ENCODE assay signal across 17 cellular contexts in genomic region chr2:10932345-10933151, GRCh38. TPM values are rescaled to one million over a fixed set of nuclear protein-coding genes. Genes with fewer than 3 reads are reported as not detected.
DNase-seq lines count a peak whose midpoint lies in the region; ATAC-seq, FAIRE-seq and TF ChIP-seq lines count a peak whose summit lies in the region.
"Had no signal": no experiment of that assay in that cellular context is flagged by ENCODE, and none has a peak within 500 bp of the region (broad histone marks: within the 10 kb centered on the region; RNA-seq: fewer than 3 reads in every experiment).

No MANE protein-coding gene starts in this region.

- no peak for ATAC-seq in A549
- no peak for ATAC-seq in GM19397 (IDR thresholded peaks at IDR 0.05; ENCODE audit: unreplicated experiment)
- ATAC-seq: naive thymus-derived CD8-positive, alpha-beta T cell had no signal

- 81% methylated on average over 16 of the region's 17 CpGs for WGBS in A549 (ENCODE audit: missing lambda C conversion rate)

- no peaks in the 10 kb centered on the region for H4K20me1 ChIP-seq in astrocyte (ENCODE audit: insufficient read depth, low read length)

- H3K4me3 ChIP-seq in A549 (no peak overlapping the region), astrocyte (ENCODE audit: insufficient read depth, low read depth, low read length) (no peak overlapping the region)
- H3K4me3 ChIP-seq: adrenal gland, HAP-1 had no signal

- H3K36me3 ChIP-seq in astrocyte (ENCODE audit: insufficient read depth, low read length), result no peaks in the 10 kb centered on the region
- H3K36me3 ChIP-seq: adrenal gland, HAP-1 had no signal

- DNase-seq in A549 (ENCODE audit: low read depth in 1 of 2, low spot score in 1 of 2), result no peak
- DNase-seq in HFFc6, result no peak
- DNase-seq in astrocyte (ENCODE audit: low read depth), result no peak
- no peak for DNase-seq in stimulated activated CD4-positive, alpha-beta T cell treated with anti-CD3 and anti-CD28 coated beads, Interleukin-2, amount 100 ng/mL, for 24 hours
- no peak for DNase-seq in NCI-H1048 (lab: John Stamatoyannopoulos, UW)
- DNase-seq in NCI-H82 treated with DMSO at 0.1 percent for 48 hours (lab: John Stamatoyannopoulos, UW; ENCODE audit: unreplicated experiment), result no peak
- DNase-seq: Calu3; naive thymus-derived CD8-positive, alpha-beta T cell; NCI-H2029; Right ventricle myocardium superior; stimulated activated CD4-positive, alpha-beta T cell treated with anti-CD3 and anti-CD28 coated beads, Interleukin-1b, Interleukin-23, amount 100 ng/mL, for 48 hours had no signal

- H3K9ac ChIP-seq in astrocyte (ENCODE audit: low read length), result no peak overlapping the region

- H3K27ac ChIP-seq in A549 (peak overlapping the region; percentile 87 to 93; a peak in 5 of 6 replicates), astrocyte (ENCODE audit: low read depth, low read length) (peak overlapping the region; percentile 24)

- CTCF ChIA-PET in A549 (lab: Yijun Ruan, JAX), result interaction anchor here (0.8 to 11.2 kb wide), 6 partner anchors 9 to 192 kb away, joined by 3 to 120 read pairs (median 3); partner anchors contain the start of gene KCNF1

- TF ChIP-seq CTCF in A549 (IDR thresholded peaks at IDR 0.05) (no peak), HFFc6 (IDR thresholded peaks at IDR 0.05) (no peak), astrocyte (IDR thresholded peaks at IDR 0.05; ENCODE audit: insufficient read depth, low read depth, low read length) (no peak), nephron (IDR thresholded peaks at IDR 0.05; ENCODE audit: unreplicated experiment in 3 of 3) (no peak)

- H3K27ac Mint-ChIP-seq in HFFc6 (peak overlapping the region; percentile 48), astrocyte (ENCODE audit: unreplicated experiment) (no peak overlapping the region), nephron (peak overlapping the region; percentile 26 to 73 (median 45))
- H3K27ac Mint-ChIP-seq: naive thymus-derived CD8-positive, alpha-beta T cell; T-helper 1 cell treated with Interleukin-12 subunit alpha and Interleukin-12 subunit beta and Interleukin-4 antibody, amounts not matched to agents 30 μg/mL and 1 μg/mL, for 36 hours had no signal

- H3K4me2 ChIP-seq in A549 (no peak overlapping the region), astrocyte (ENCODE audit: low read length) (peak overlapping the region; percentile 53)

- no peaks in the 10 kb centered on the region for H3K27me3 ChIP-seq in astrocyte (ENCODE audit: insufficient read depth, low read length)
- H3K27me3 ChIP-seq: adrenal gland had no signal

- H3K27me3 Mint-ChIP-seq in HFFc6 (ENCODE audit: insufficient read depth) (peaks cover 7% of the 10 kb centered on the region), astrocyte (ENCODE audit: low read depth, unreplicated experiment) (peaks cover 8% of the 10 kb centered on the region), nephron (ENCODE audit: low read depth) (peaks cover 19% of the 10 kb centered on the region)

- H3K4me3 Mint-ChIP-seq in HFFc6 (no peak overlapping the region), astrocyte (ENCODE audit: unreplicated experiment) (no peak overlapping the region), nephron (no peak overlapping the region)
- H3K4me3 Mint-ChIP-seq: naive thymus-derived CD8-positive, alpha-beta T cell; T-helper 1 cell treated with Interleukin-12 subunit alpha and Interleukin-12 subunit beta and Interleukin-4 antibody, amounts not matched to agents 30 μg/mL and 1 μg/mL, for 36 hours had no signal

- H3K9me3 Mint-ChIP-seq in HFFc6 (peaks cover 4% of the 10 kb centered on the region; the same call in 1 of the 2 replicates), astrocyte (ENCODE audit: unreplicated experiment) (peaks cover 6% of the 10 kb centered on the region), nephron (peaks cover 6% of the 10 kb centered on the region)
- H3K9me3 Mint-ChIP-seq: T-helper 1 cell treated with Interleukin-12 subunit alpha and Interleukin-12 subunit beta and Interleukin-4 antibody, amounts not matched to agents 30 μg/mL and 1 μg/mL, for 36 hours had no signal

- POLR2A ChIA-PET in A549 (lab: Yijun Ruan, JAX), result no interaction called here

- H3K9me3 ChIP-seq in A549, result peaks cover 5% of the 10 kb centered on the region; the same call in 2 of the 3 replicates
- no peaks in the 10 kb centered on the region for H3K9me3 ChIP-seq in astrocyte (ENCODE audit: insufficient read depth, low read depth, low read length)
- H3K9me3 ChIP-seq: adrenal gland, HAP-1 had no signal

- H3K4me1 Mint-ChIP-seq in HFFc6 (ENCODE audit: low read depth) (peaks cover 79% of the 10 kb centered on the region), astrocyte (ENCODE audit: low read depth, unreplicated experiment) (peaks cover 18% of the 10 kb centered on the region), nephron (peaks cover 36% of the 10 kb centered on the region)
- H3K4me1 Mint-ChIP-seq: naive thymus-derived CD8-positive, alpha-beta T cell had no signal

- TF ChIP-seq RAD21 in A549 (conservative IDR thresholded peaks at IDR 0.05 in 1 of 2, IDR thresholded peaks at IDR 0.05 in 1 of 2), result no peak

- TF ChIP-seq EP300 in A549 (IDR thresholded peaks at IDR 0.05), result no peak

- H3K4me1 ChIP-seq in A549 (peaks cover 53% of the 10 kb centered on the region), astrocyte (ENCODE audit: insufficient read depth, low read length) (peaks cover 45% of the 10 kb centered on the region)
- H3K4me1 ChIP-seq: adrenal gland, HAP-1 had no signal

- no peak for TF ChIP-seq POLR2A in A549 (IDR thresholded peaks at IDR 0.05; ENCODE audit: low read length)

- H3K36me3 Mint-ChIP-seq in HFFc6 (ENCODE audit: low read depth) (peaks cover 6% of the 10 kb centered on the region), astrocyte (ENCODE audit: low read depth, unreplicated experiment) (no peaks in the 10 kb centered on the region), nephron (ENCODE audit: low read depth) (no peaks in the 10 kb centered on the region)
- H3K36me3 Mint-ChIP-seq: naive thymus-derived CD8-positive, alpha-beta T cell had no signal

- H3K79me2 ChIP-seq in astrocyte (ENCODE audit: insufficient read depth, low read length), result no peaks in the 10 kb centered on the region

- FAIRE-seq in A549 (lab: Jason Lieb, UNC) (no peak), astrocyte (lab: Jason Lieb, UNC) (no peak)

- H2AFZ ChIP-seq in astrocyte (ENCODE audit: low read depth, low read length), result peak overlapping the region; percentile 51

TF ChIP-seq in A549, 52 proteins besides CTCF, POLR2A, EP300 and RAD21:
- TF ChIP-seq TFCP2L1 (CRISPR knock-in tag; IDR thresholded peaks at IDR 0.05), result no peak
- TF ChIP-seq, protein P1, sequence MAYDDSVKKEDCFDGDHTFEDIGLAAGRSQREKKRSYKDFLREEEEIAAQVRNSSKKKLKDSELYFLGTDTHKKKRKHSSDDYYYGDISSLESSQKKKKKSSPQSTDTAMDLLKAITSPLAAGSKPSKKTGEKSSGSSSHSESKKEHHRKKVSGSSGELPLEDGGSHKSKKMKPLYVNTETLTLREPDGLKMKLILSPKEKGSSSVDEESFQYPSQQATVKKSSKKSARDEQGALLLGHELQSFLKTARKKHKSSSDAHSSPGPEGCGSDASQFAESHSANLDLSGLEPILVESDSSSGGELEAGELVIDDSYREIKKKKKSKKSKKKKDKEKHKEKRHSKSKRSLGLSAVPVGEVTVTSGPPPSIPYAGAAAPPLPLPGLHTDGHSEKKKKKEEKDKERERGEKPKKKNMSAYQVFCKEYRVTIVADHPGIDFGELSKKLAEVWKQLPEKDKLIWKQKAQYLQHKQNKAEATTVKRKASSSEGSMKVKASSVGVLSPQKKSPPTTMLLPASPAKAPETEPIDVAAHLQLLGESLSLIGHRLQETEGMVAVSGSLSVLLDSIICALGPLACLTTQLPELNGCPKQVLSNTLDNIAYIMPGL (CRISPR knock-in tag; IDR thresholded peaks at IDR 0.05; ENCODE audit: borderline replicate concordance), result no peak
- TF ChIP-seq MYC (IDR thresholded peaks at IDR 0.05; ENCODE audit: borderline replicate concordance, low read length), result no peak
- TF ChIP-seq CEBPB (IDR thresholded peaks at IDR 0.05), result no peak

RNA-seq across cellular contexts. Expression of gene KCNF1, which starts 20.8 kb away (rescaled TPM):
- polyA plus RNA-seq in A549 (2011; rRNA removed), result 4.4 and 5.6 TPM in 2 replicates
- 16.6 and 23.6 TPM in 2 replicates for polyA plus RNA-seq in A549 (2012; cell fraction: cytosol; rRNA removed)
- 19.0 and 25.7 TPM in 2 replicates for polyA plus RNA-seq in A549 (2012; cell fraction: nucleus; rRNA removed)
- 3.7 to 4.2 TPM (median 4.0 TPM) in 3 replicates for polyA plus RNA-seq in A549 (2017; fragmentation: RNase III; extraction: RNeasy Plus Mini Kit Qiagen cat#74134 plus additional on column Dnase treatment)
- 8.1 and 10.3 TPM in 2 replicates for polyA minus RNA-seq in A549 (2011; rRNA and poly(A)+ RNA removed)
- under 1 TPM in 3 of 6 experiments, not detected in 3; 0.14 to 0.26 (median 0.18) TPM for total RNA-seq in HFFc6 (2021; fragmentation: NEBNext Ultra II Directional; extraction: Animal tissue kit (Norgen Biotek cat#: 25700))
- 0.19 and 1.6 TPM in 2 replicates for total RNA-seq in astrocyte
- total RNA-seq: Calu3; naive thymus-derived CD8-positive, alpha-beta T cell; Right ventricle myocardium superior; subcutaneous adipose tissue had no signal
- polyA plus RNA-seq: naive thymus-derived CD8-positive, alpha-beta T cell had no signal
